28 cellular contexts compared by ENCODE assay signal in genomic region chr9:36779582-36779981, GRCh38.
"Had no signal": no experiment of that assay in that cellular context is flagged by ENCODE, and none has a peak within 500 bp of the region (broad histone marks: within the 10 kb centered on the region; RNA-seq: fewer than 3 reads in every experiment).

No MANE protein-coding gene starts in this region.

- H3K36me3 ChIP-seq: gastroesophageal sphincter, heart right ventricle, lower lobe of right lung, tibial artery, upper lobe of right lung had no signal

- H3K4me1 ChIP-seq: gastroesophageal sphincter, heart right ventricle, lower lobe of right lung, tibial artery, upper lobe of right lung had no signal

- H3K9me3 Mint-ChIP-seq: activated CD4-positive, alpha-beta memory T cell treated with anti-CD3 and anti-CD28 coated beads, Interleukin-2, amount 10 ng/mL, durations not matched to agents 7 days and 5 days; activated CD4-positive, alpha-beta T cell treated with anti-CD3 and anti-CD28 coated beads, Interleukin-2, amount 10 ng/mL, durations not matched to agents 24 days and 14 days; activated naive CD4-positive, alpha-beta T cell treated with anti-CD3 and anti-CD28 coated beads, Interleukin-2, amount 10 ng/mL, durations not matched to agents 7 days and 5 days; activated naive CD8-positive, alpha-beta T cell treated with anti-CD3 and anti-CD28 coated beads, Interleukin-2, amount 10 ng/mL, durations not matched to agents 7 days and 5 days; nephron had no signal

- H3K9me3 ChIP-seq: gastroesophageal sphincter, heart right ventricle, lower lobe of right lung, tibial artery, upper lobe of right lung had no signal

- ATAC-seq: gastroesophageal sphincter; stimulated activated naive CD8-positive, alpha-beta T cell treated with anti-CD3 and anti-CD28 coated beads, Interleukin-15, amount 100 ng/mL, for 72 hours; upper lobe of right lung had no signal

- H3K4me3 Mint-ChIP-seq: activated CD4-positive, alpha-beta memory T cell treated with anti-CD3 and anti-CD28 coated beads, Interleukin-2, amount 10 ng/mL, durations not matched to agents 7 days and 5 days; activated CD4-positive, alpha-beta T cell treated with anti-CD3 and anti-CD28 coated beads, Interleukin-2, amount 10 ng/mL, durations not matched to agents 24 days and 14 days; activated naive CD4-positive, alpha-beta T cell treated with anti-CD3 and anti-CD28 coated beads, Interleukin-2, amount 10 ng/mL, durations not matched to agents 7 days and 5 days; activated naive CD8-positive, alpha-beta T cell treated with anti-CD3 and anti-CD28 coated beads, Interleukin-2, amount 10 ng/mL, durations not matched to agents 7 days and 5 days; activated T-cell treated with anti-CD3 and anti-CD28 coated beads, Interleukin-2, amount 50 U/mL, for 24 hours; nephron; stimulated activated memory B cell treated with anti-CD40 and anti-IgM and Interleukin-4, amounts not matched to agents 10 μg/mL and 1 μg/mL and 100 μg/mL, for 72 hours; stimulated activated naive CD8-positive, alpha-beta T cell treated with anti-CD3 and anti-CD28 coated beads, Interleukin-15, amount 100 ng/mL, for 72 hours had no signal

- DNase-seq: activated CD4-positive, alpha-beta memory T cell treated with anti-CD3 and anti-CD28 coated beads, Interleukin-2, amount 10 ng/mL, durations not matched to agents 7 days and 5 days; activated CD4-positive, alpha-beta T cell treated with anti-CD3 and anti-CD28 coated beads, Interleukin-2, amount 10 ng/mL, durations not matched to agents 24 days and 14 days; activated CD4-positive, CD25-positive, alpha-beta regulatory T cell treated with anti-CD3 and anti-CD28 coated beads, Interleukin-2, amount 50 U/mL, for 72 hours; activated CD8-positive, alpha-beta memory T cell treated with anti-CD3 and anti-CD28 coated beads, Interleukin-2, amount 50 U/mL, for 48 hours; activated gamma-delta T cell; activated naive CD4-positive, alpha-beta T cell treated with anti-CD3 and anti-CD28 coated beads, Interleukin-2, amount 10 ng/mL, durations not matched to agents 7 days and 5 days; activated naive CD8-positive, alpha-beta T cell treated with anti-CD3 and anti-CD28 coated beads, Interleukin-2, amount 10 ng/mL, durations not matched to agents 7 days and 5 days; activated T-cell treated with anti-CD3 and anti-CD28 coated beads, Interleukin-2, amount 50 U/mL, for 24 hours; amygdala; central memory CD4-positive, alpha-beta T cell; effector memory CD4-positive, alpha-beta T cell; erythroblast; heart right ventricle; lower lobe of right lung; retina; stimulated activated CD4-positive, alpha-beta T cell treated with anti-CD3 and anti-CD28 coated beads, Interleukin-12 subunit alpha, Interleukin-12 subunit beta, amount 100 ng/mL, for 4 hours; stimulated activated CD4-positive, alpha-beta T cell treated with anti-CD3 and anti-CD28 coated beads, Interleukin-4, amount 100 ng/mL, for 24 hours; stimulated activated CD8-positive, alpha-beta memory T cell treated with anti-CD3 and anti-CD28 coated beads, Interleukin-4, amount 100 ng/mL, for 48 hours; stimulated activated naive CD8-positive, alpha-beta T cell treated with anti-CD3 and anti-CD28 coated beads, Interleukin-15, amount 100 ng/mL, for 72 hours; substantia nigra; T-helper 2 cell; tibial artery; upper lobe of right lung had no signal

- H3K4me3 ChIP-seq: lower lobe of right lung, skin epidermis, tibial artery, upper lobe of right lung had no signal

- H3K27ac ChIP-seq: gastroesophageal sphincter, heart right ventricle, lower lobe of right lung, skin epidermis, tibial artery, upper lobe of right lung had no signal

- H3K27ac Mint-ChIP-seq: activated CD4-positive, alpha-beta memory T cell treated with anti-CD3 and anti-CD28 coated beads, Interleukin-2, amount 10 ng/mL, durations not matched to agents 7 days and 5 days; activated CD4-positive, alpha-beta T cell treated with anti-CD3 and anti-CD28 coated beads, Interleukin-2, amount 10 ng/mL, durations not matched to agents 24 days and 14 days; activated naive CD4-positive, alpha-beta T cell treated with anti-CD3 and anti-CD28 coated beads, Interleukin-2, amount 10 ng/mL, durations not matched to agents 7 days and 5 days; activated naive CD8-positive, alpha-beta T cell treated with anti-CD3 and anti-CD28 coated beads, Interleukin-2, amount 10 ng/mL, durations not matched to agents 7 days and 5 days; activated T-cell treated with anti-CD3 and anti-CD28 coated beads, Interleukin-2, amount 50 U/mL, for 24 hours; nephron; progenitor cell of endocrine pancreas; stimulated activated memory B cell treated with anti-CD40 and anti-IgM and Interleukin-4, amounts not matched to agents 10 μg/mL and 1 μg/mL and 100 μg/mL, for 72 hours; stimulated activated naive CD8-positive, alpha-beta T cell treated with anti-CD3 and anti-CD28 coated beads, Interleukin-15, amount 100 ng/mL, for 72 hours had no signal

- H3K36me3 Mint-ChIP-seq: activated naive CD4-positive, alpha-beta T cell treated with anti-CD3 and anti-CD28 coated beads, Interleukin-2, amount 10 ng/mL, durations not matched to agents 7 days and 5 days; activated naive CD8-positive, alpha-beta T cell treated with anti-CD3 and anti-CD28 coated beads, Interleukin-2, amount 10 ng/mL, durations not matched to agents 7 days and 5 days; stimulated activated memory B cell treated with anti-CD40 and anti-IgM and Interleukin-4, amounts not matched to agents 10 μg/mL and 1 μg/mL and 100 μg/mL, for 72 hours had no signal

- H3K4me1 Mint-ChIP-seq: activated CD4-positive, alpha-beta memory T cell treated with anti-CD3 and anti-CD28 coated beads, Interleukin-2, amount 10 ng/mL, durations not matched to agents 7 days and 5 days; activated CD4-positive, alpha-beta T cell treated with anti-CD3 and anti-CD28 coated beads, Interleukin-2, amount 10 ng/mL, durations not matched to agents 24 days and 14 days; activated naive CD4-positive, alpha-beta T cell treated with anti-CD3 and anti-CD28 coated beads, Interleukin-2, amount 10 ng/mL, durations not matched to agents 7 days and 5 days; activated naive CD8-positive, alpha-beta T cell treated with anti-CD3 and anti-CD28 coated beads, Interleukin-2, amount 10 ng/mL, durations not matched to agents 7 days and 5 days; nephron; stimulated activated memory B cell treated with anti-CD40 and anti-IgM and Interleukin-4, amounts not matched to agents 10 μg/mL and 1 μg/mL and 100 μg/mL, for 72 hours; stimulated activated naive CD8-positive, alpha-beta T cell treated with anti-CD3 and anti-CD28 coated beads, Interleukin-15, amount 100 ng/mL, for 72 hours had no signal
